9 cellular contexts compared by ENCODE assay signal in genomic region chr13:114099191-114099590, GRCh38. TPM values are rescaled to one million over a fixed set of nuclear protein-coding genes. Genes with fewer than 3 reads are reported as not detected.
DNase-seq lines count a peak whose midpoint lies in the region; ATAC-seq and TF ChIP-seq lines count a peak whose summit lies in the region.
"Had no signal": no experiment of that assay in that cellular context is flagged by ENCODE, and none has a peak within 500 bp of the region (broad histone marks: within the 10 kb centered on the region; RNA-seq: fewer than 3 reads in every experiment).

No MANE protein-coding gene starts in this region.

- H3K4me1 ChIP-seq in tibial artery, result peaks cover 0 to 33% (median 28%) of the 10 kb centered on the region in 4 donors

- intact Hi-C loops in tibial artery (cut with DNase I; ENCODE audit: low total_unique reads), result loop anchor here (2.0 to 5.0 kb wide), 2 partner anchors 30 to 33 kb away; partner anchors contain the start of gene RASA3

- TF ChIP-seq CTCF in tibial artery (IDR thresholded peaks at IDR 0.05), result no peak

- peak; percentile 31 for ATAC-seq in left lobe of liver
- no peak for ATAC-seq in HG02642 (IDR thresholded peaks at IDR 0.05; ENCODE audit: poor library complexity, unreplicated experiment)
- no peak for ATAC-seq in GM19467 (IDR thresholded peaks at IDR 0.05; ENCODE audit: unreplicated experiment)

- H3K27me3 ChIP-seq in tibial artery, result no peaks in the 10 kb centered on the region

- H3K4me3 ChIP-seq in tibial artery, result no peak overlapping the region

- H3K9me3 ChIP-seq in tibial artery, result no peaks in the 10 kb centered on the region

- peak; percentile 71 for DNase-seq in Daoy (ENCODE audit: low read depth)
- DNase-seq in LoVo (ENCODE audit: low spot score), result peak; percentile 29
- DNase-seq in brain pericyte (ENCODE audit: low read depth, low spot score), result peak; percentile 82
- no peak for DNase-seq in left lobe of liver (ENCODE audit: low spot score)
- DNase-seq in tibial artery, result peak; percentile 87 to 95
- DNase-seq in NCI-H2107 (lab: John Stamatoyannopoulos, UW), result no peak

- peak overlapping the region; percentile 61 to 65 for H3K27ac ChIP-seq in tibial artery
- H3K27ac ChIP-seq: epithelial cell of prostate had no signal

- no peaks in the 10 kb centered on the region for H3K36me3 ChIP-seq in tibial artery

RNA-seq across cellular contexts. Expression of gene RASA3, which starts 33.2 kb away (rescaled TPM):
- total RNA-seq in Daoy (2014; rRNA removed; shearing (Covaris generic)), result 12.0 and 13.2 TPM in 2 replicates
- 4.5 TPM for total RNA-seq in left lobe of liver

Comparison
In these comparisons a context has a peak if more than half of its experiments do, and no peak if none do; other contexts are left out.
1. DNase-seq: peak in Daoy (single experiment), LoVo (single experiment), brain pericyte (single experiment) and tibial artery (2 of 2); none in left lobe of liver (single experiment) and NCI-H2107 (single experiment).